In genomic region chr12:21084753-21085152, GRCh38 we compare ENCODE assay signal across 5 cellular contexts. TPM values are rescaled to one million over a fixed set of nuclear protein-coding genes. Genes with fewer than 3 reads are reported as not detected.
"Had no signal": no experiment of that assay in that cellular context is flagged by ENCODE, and none has a peak within 500 bp of the region (broad histone marks: within the 10 kb centered on the region; RNA-seq: fewer than 3 reads in every experiment).

No MANE protein-coding gene starts in this region.

RNA-seq across cellular contexts. Expression of gene SLCO1B1, which starts 46.2 kb away (rescaled TPM):
- total RNA-seq: GM23248, H4, H7, HFFc6 had no signal
- polyA plus RNA-seq: GM23248, H1 had no signal
